Comparison of ENCODE assay signal across 12 cellular contexts in the genomic region with DNA sequence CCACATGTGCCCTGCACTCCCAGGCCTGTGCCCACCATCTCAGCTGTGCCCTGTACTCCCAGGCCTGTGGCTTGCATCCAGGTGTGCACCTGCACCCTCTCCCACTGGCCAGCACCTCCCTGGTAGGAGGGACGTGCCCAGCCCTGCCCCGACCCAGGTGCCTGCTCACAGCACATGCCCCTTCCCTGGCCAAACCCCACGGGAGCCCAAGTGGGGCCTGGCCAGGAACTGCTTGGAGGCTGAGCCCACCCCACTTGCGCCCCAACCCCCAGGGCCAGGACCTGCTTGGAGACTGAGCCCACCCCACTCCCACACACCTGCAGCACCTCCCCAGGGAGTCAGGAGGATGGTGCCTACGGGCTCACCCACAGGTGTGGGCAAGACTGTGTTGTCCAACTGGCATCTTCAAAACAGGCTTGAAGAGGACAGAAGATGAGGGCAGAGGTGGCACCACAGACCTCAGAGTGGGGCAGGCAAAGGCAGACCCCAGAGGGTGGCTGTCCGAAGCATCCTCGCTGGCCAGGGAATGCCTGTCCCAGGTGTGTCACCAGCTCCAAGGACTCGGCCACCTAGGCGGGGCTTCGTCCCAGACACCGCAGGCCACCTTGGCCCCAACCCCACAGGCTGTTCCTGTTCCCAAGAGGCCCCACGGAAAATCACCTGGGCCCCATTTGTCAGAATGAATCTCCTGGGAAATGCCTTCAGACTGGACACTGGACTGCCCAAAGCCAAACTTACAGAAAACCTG. TPM values are rescaled to one million over a fixed set of nuclear protein-coding genes. Genes with fewer than 3 reads are reported as not detected.
DNase-seq lines count a peak whose midpoint lies in the region; ATAC-seq and TF ChIP-seq lines count a peak whose summit lies in the region.
"Had no signal": no experiment of that assay in that cellular context is flagged by ENCODE, and none has a peak within 500 bp of the region (broad histone marks: within the 10 kb centered on the region; RNA-seq: fewer than 3 reads in every experiment).

No MANE protein-coding gene starts in this region.

- H3F3A ChIP-seq in GM23248 (ENCODE audit: insufficient read depth): no peaks in the 10 kb centered on the region

- TF ChIP-seq CTCF in GM13977 (IDR thresholded peaks at IDR 0.05; ENCODE audit: extremely low read depth, insufficient read depth, missing control alignments) (no peak), sigmoid colon (IDR thresholded peaks at IDR 0.05) (no peak), gastrocnemius medialis (IDR thresholded peaks at IDR 0.05 in 4 of 5, conservative IDR thresholded peaks at IDR 0.05 in 1 of 5) (no peak)

- TF ChIP-seq POLR2A in sigmoid colon (IDR thresholded peaks at IDR 0.05) (no peak), gastrocnemius medialis (IDR thresholded peaks at IDR 0.05) (no peak)

- intact Hi-C loops in sigmoid colon (cut with DNase I) (no loop called here), gastrocnemius medialis (cut with DNase I; ENCODE audit: low total_unique reads) (no loop called here)

- H3K9ac ChIP-seq in GM23248: no peak overlapping the region

- no peaks in the 10 kb centered on the region for H3K79me2 ChIP-seq in GM23248 (ENCODE audit: insufficient read depth)

- 85 to 86% methylated on average over 12 of the region's 12 CpGs for WGBS in sigmoid colon, 2 donors
- WGBS in GM23248 (ENCODE audit: low coverage in 1 of 2, low lambda C conversion rate in 2 of 2, missing lambda C conversion rate in 2 of 2), 2 experiments: 52 to 55% methylated on average over 5 to 7 of the region's 12 CpGs

- no peaks in the 10 kb centered on the region for H3K27me3 ChIP-seq in sigmoid colon
- H3K27me3 ChIP-seq in gastrocnemius medialis: no peaks in the 10 kb centered on the region
- H3K27me3 ChIP-seq in GM23248 (replicated peaks; ENCODE audit: insufficient read depth): 0 out of 2 replicates have a peak, but pooled peaks cover 13% of the 10 kb centered on the region

- no peak overlapping the region for H3K4me2 ChIP-seq in GM23248 (ENCODE audit: unreplicated experiment)

- H2AFZ ChIP-seq in GM23248: no peak overlapping the region

- no peaks in the 10 kb centered on the region for H3K36me3 ChIP-seq in sigmoid colon
- H3K36me3 ChIP-seq in gastrocnemius medialis: no peaks in the 10 kb centered on the region
- no peaks in the 10 kb centered on the region for H3K36me3 ChIP-seq in GM23248 (ENCODE audit: low read depth)

- H3K4me1 ChIP-seq in sigmoid colon (peaks cover 0 to 28% (median 12%) of the 10 kb centered on the region in 4 donors), gastrocnemius medialis (no peaks in the 10 kb centered on the region), GM23248 (ENCODE audit: insufficient read depth) (no peaks in the 10 kb centered on the region; the same call in 1 of the 2 replicates)

- no peaks in the 10 kb centered on the region for H4K20me1 ChIP-seq in GM23248 (ENCODE audit: insufficient read depth)

- H3K9me2 ChIP-seq in GM23248 (ENCODE audit: insufficient read depth): no peaks in the 10 kb centered on the region

- H3K27ac ChIP-seq in sigmoid colon: no peak overlapping the region
- H3K27ac ChIP-seq in gastrocnemius medialis: no peak overlapping the region
- H3K27ac ChIP-seq in GM23248: no peak overlapping the region

- no peaks in the 10 kb centered on the region for H3K9me3 ChIP-seq in sigmoid colon
- no peaks in the 10 kb centered on the region for H3K9me3 ChIP-seq in gastrocnemius medialis
- H3K9me3 ChIP-seq in GM23248 (ENCODE audit: low read depth): no peaks in the 10 kb centered on the region

- no peak for TF ChIP-seq EP300 in sigmoid colon (IDR thresholded peaks at IDR 0.05)

- in situ Hi-C loops in GM13977 (cut with MboI; ENCODE audit: low pct_unique_long_range_greater_than_20kb, low sequenced_read_pairs, unreplicated experiment) (loop anchor here (10.0 kb wide), 1 partner anchor 89 kb away; no protein-coding TSS in a partner anchor), gastrocnemius medialis (cut with MboI; ENCODE audit: low sequenced_read_pairs in 4 of 4) (no loop called here), GM23248 (cut with MboI) (no loop called here)

- ATAC-seq in esophagus mucosa (peak; percentile 4), gastrocnemius medialis (no peak)

- H3K4me3 ChIP-seq in sigmoid colon (no peak overlapping the region), gastrocnemius medialis (no peak overlapping the region), GM23248 (no peak overlapping the region)

- DNase-seq in activated CD4-positive, alpha-beta T cell treated with anti-CD3 and anti-CD28 coated beads for 48 hours: peak; percentile 6
- DNase-seq in activated CD4-positive, alpha-beta T cell treated with anti-CD3 and anti-CD28 coated beads, Interleukin-2, amount 50 U/mL, for 1 hour: no peak
- DNase-seq in GM13977 (ENCODE audit: low spot score): peak; percentile 29
- DNase-seq in sigmoid colon: peak; percentile 66
- no peak for DNase-seq in kidney tubule cell (ENCODE audit: low spot score)
- no peak for DNase-seq in gastrocnemius medialis
- no peak for DNase-seq in GM23248
- DNase-seq: NCI-H187 treated with DMSO at 0.1 percent for 48 hours, NCI-H526 had no signal

RNA-seq across cellular contexts. Expression of gene ZDHHC11B, which starts 10.8 kb away (rescaled TPM):
- total RNA-seq in esophagus mucosa (7.0 TPM), sigmoid colon (10 to 100 TPM in 1 of 4 donors, 1 to 10 TPM in 2, under 1 TPM in 1; 0.71 to 12.7 (median 2.4) TPM), gastrocnemius medialis (1 to 10 TPM in 2 of 4 donors, under 1 TPM in 2; 0.24 to 1.2 (median 0.71) TPM)
- polyA plus RNA-seq in sigmoid colon (1 to 10 TPM in 1 of 3 donors, under 1 TPM in 1, not detected in 1; 0.46 to 2.0 TPM), GM23248 (2016; fragmentation: Nextera tagmentation; extraction: Ambion mirVana) (not detected in 2 replicates)
- not detected in 2 replicates for total RNA-seq in GM23248 (2014; rRNA removed; shearing (Covaris generic))
- total RNA-seq: endothelial cell of umbilical vein, glomerular endothelial cell had no signal
- polyA plus RNA-seq: endothelial cell of umbilical vein had no signal

Comparison
In these comparisons a context has a peak if more than half of its experiments do, and no peak if none do; other contexts are left out.
1. DNase-seq: peak in activated CD4-positive, alpha-beta T cell treated with anti-CD3 and anti-CD28 coated beads for 48 hours (single experiment), GM13977 (single experiment) and sigmoid colon (single experiment); none in activated CD4-positive, alpha-beta T cell treated with anti-CD3 and anti-CD28 coated beads, Interleukin-2, amount 50 U/mL, for 1 hour (single experiment), kidney tubule cell (single experiment), gastrocnemius medialis (0 of 2) and GM23248 (single experiment).